ENCODE assay signal across 28 cellular contexts in the genomic region with DNA sequence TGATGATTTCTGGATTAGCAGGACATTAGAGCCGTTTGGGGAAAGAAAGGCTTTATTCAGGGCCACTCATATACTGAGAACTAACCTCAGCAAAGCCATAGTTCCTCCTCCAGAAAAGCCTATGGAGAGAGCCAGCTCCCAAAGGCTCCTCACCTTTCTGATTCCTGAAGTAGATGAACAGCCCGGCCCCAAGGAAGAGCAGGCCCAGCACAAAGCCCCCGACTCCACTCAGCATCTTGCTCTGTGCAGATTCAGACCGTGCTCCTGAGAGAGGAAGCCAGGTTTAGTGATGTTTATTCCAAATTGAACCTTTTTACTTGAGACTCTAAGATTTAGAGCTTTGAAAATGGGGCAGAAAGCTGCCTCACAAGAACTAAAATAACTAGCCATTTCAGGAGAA. TPM values are rescaled to one million over a fixed set of nuclear protein-coding genes. Genes with fewer than 3 reads are reported as not detected.
"Had no signal": no experiment of that assay in that cellular context is flagged by ENCODE, and none has a peak within 500 bp of the region (broad histone marks: within the 10 kb centered on the region; RNA-seq: fewer than 3 reads in every experiment).

No MANE protein-coding gene starts in this region.

- DNase-seq: activated CD4-positive, alpha-beta T cell treated with anti-CD3 and anti-CD28 coated beads for 4 hours; activated CD4-positive, alpha-beta T cell treated with anti-CD3 and anti-CD28 coated beads, Interleukin-2, amount 50 U/mL, for 48 hours; activated effector memory CD4-positive, alpha-beta T cell treated with anti-CD3 and anti-CD28 coated beads, Interleukin-2, amount 50 U/mL, for 16 hours; activated naive CD4-positive, alpha-beta T cell treated with anti-CD3 and anti-CD28 coated beads, Interleukin-2, amount 50 U/mL, for 16 hours; activated T-cell treated with anti-CD3 and anti-CD28 coated beads, Interleukin-2, amount 50 U/mL, for 72 hours; aorta; caudate nucleus; dorsolateral prefrontal cortex; glutamatergic neuron; hippocampal formation; left ventricle myocardium inferior; ovary; psoas muscle; stimulated activated CD4-positive, alpha-beta T cell treated with anti-CD3 and anti-CD28 coated beads, Interleukin-1b, Interleukin-23, amount 100 ng/mL, for 48 hours; T1000; trophoblast cell had no signal

- H3K9me3 ChIP-seq: esophagus muscularis mucosa, left ventricle myocardium inferior, neutrophil, ovary, psoas muscle, right atrium auricular region, vagina had no signal

- H3K4me1 ChIP-seq: esophagus muscularis mucosa, left ventricle myocardium inferior, psoas muscle, right atrium auricular region, vagina had no signal

- H3K4me3 Mint-ChIP-seq: activated T-cell treated with anti-CD3 and anti-CD28 coated beads, Interleukin-2, amount 50 U/mL, for 72 hours; mesothelial cell of epicardium; WTC11 had no signal

- H3K27ac Mint-ChIP-seq: activated T-cell treated with anti-CD3 and anti-CD28 coated beads, Interleukin-2, amount 50 U/mL, for 72 hours; brain; mesothelial cell of epicardium; nephron; WTC11 had no signal

- H3K27ac ChIP-seq: dorsolateral prefrontal cortex, esophagus muscularis mucosa, left ventricle myocardium inferior, neutrophil, ovary, psoas muscle, right atrium auricular region, skin epidermis, vagina had no signal

- H3K36me3 Mint-ChIP-seq: mesothelial cell of epicardium, WTC11 had no signal

- H3K36me3 ChIP-seq: esophagus muscularis mucosa, left ventricle myocardium inferior, neutrophil, ovary, right atrium auricular region, vagina had no signal

- ATAC-seq: psoas muscle, WTC11 had no signal

- H3K27me3 ChIP-seq: esophagus muscularis mucosa, ovary, right atrium auricular region, vagina had no signal

- H3K4me3 ChIP-seq: dorsolateral prefrontal cortex, esophagus muscularis mucosa, left ventricle myocardium inferior, ovary, psoas muscle, right atrium auricular region, skin epidermis, vagina had no signal

- H3K9me3 Mint-ChIP-seq: activated T-cell treated with anti-CD3 and anti-CD28 coated beads, Interleukin-2, amount 50 U/mL, for 72 hours; brain; mesothelial cell of epicardium; nephron; WTC11 had no signal

RNA-seq across cellular contexts. Expression of gene HLA-DRB5, which starts 50.5 kb away (rescaled TPM):
- total RNA-seq: temporal lobe, WTC11 had no signal

RNA-seq across cellular contexts. Expression of gene HLA-DQA1, which starts 56.6 kb away (rescaled TPM):
- total RNA-seq: frontal cortex, lung microvascular endothelial cell, mesothelial cell of epicardium had no signal
